In the genomic region with DNA sequence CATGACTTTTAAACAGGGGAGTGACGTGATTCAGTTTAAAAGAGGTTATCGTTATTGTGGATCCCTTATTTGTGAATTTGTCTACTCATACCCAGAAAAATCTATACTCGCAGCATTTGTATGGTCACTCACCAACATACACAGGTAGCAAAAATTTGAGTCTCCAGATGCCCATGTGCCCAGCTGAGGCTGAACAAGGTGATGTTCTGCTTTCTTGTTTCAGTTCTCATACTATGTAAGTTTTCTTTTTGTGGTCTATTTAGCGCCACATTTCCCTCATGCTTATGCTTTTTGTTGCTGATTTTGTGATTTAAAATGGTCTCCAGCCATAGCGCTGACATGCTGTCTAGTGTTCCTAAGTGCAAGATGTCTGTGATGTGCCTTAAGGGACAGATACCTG, we compare ENCODE assay signal across 27 cellular contexts.
"Had no signal": no experiment of that assay in that cellular context is flagged by ENCODE, and none has a peak within 500 bp of the region (broad histone marks: within the 10 kb centered on the region; RNA-seq: fewer than 3 reads in every experiment).

No MANE protein-coding gene starts in this region.

- FAIRE-seq: frontal cortex had no signal

- H3K4me3 ChIP-seq: ascending aorta, breast epithelium, cardiac muscle cell, colonic mucosa had no signal

- H3K9me3 ChIP-seq: ascending aorta, breast epithelium, colonic mucosa had no signal

- H3K4me1 Mint-ChIP-seq: activated CD4-positive, alpha-beta memory T cell treated with anti-CD3 and anti-CD28 coated beads, Interleukin-2, amount 10 ng/mL, durations not matched to agents 7 days and 5 days; activated CD4-positive, alpha-beta T cell treated with anti-CD3 and anti-CD28 coated beads for 36 hours; activated CD4-positive, alpha-beta T cell treated with anti-CD3 and anti-CD28 coated beads, Interleukin-2, amount 10 ng/mL, durations not matched to agents 24 days and 14 days; activated naive CD4-positive, alpha-beta T cell treated with anti-CD3 and anti-CD28 coated beads, Interleukin-2, amount 10 ng/mL, durations not matched to agents 7 days and 5 days; activated naive CD8-positive, alpha-beta T cell treated with anti-CD3 and anti-CD28 coated beads, Interleukin-2, amount 10 ng/mL, durations not matched to agents 7 days and 5 days had no signal

- H3K4me1 ChIP-seq: ascending aorta, breast epithelium, colonic mucosa had no signal

- H3K27ac ChIP-seq: ascending aorta, breast epithelium, cardiac muscle cell, colonic mucosa had no signal

- ATAC-seq: activated CD4-positive, alpha-beta T cell treated with anti-CD3 and anti-CD28 coated beads for 36 hours; activated naive CD4-positive, alpha-beta T cell treated with anti-CD3 and anti-CD28 coated beads, Interleukin-2, amount 50 U/mL, for 72 hours; activated T-cell treated with anti-CD3 and anti-CD28 coated beads, Interleukin-2, amount 50 U/mL, for 72 hours; esophagus mucosa had no signal

- H3K9me3 Mint-ChIP-seq: activated CD4-positive, alpha-beta T cell treated with anti-CD3 and anti-CD28 coated beads, Interleukin-2, amount 10 ng/mL, durations not matched to agents 24 days and 14 days; activated naive CD4-positive, alpha-beta T cell treated with anti-CD3 and anti-CD28 coated beads, Interleukin-2, amount 10 ng/mL, durations not matched to agents 7 days and 5 days; activated naive CD4-positive, alpha-beta T cell treated with anti-CD3 and anti-CD28 coated beads, Interleukin-2, amount 50 U/mL, for 72 hours; activated naive CD8-positive, alpha-beta T cell treated with anti-CD3 and anti-CD28 coated beads, Interleukin-2, amount 10 ng/mL, durations not matched to agents 7 days and 5 days; activated T-cell treated with anti-CD3 and anti-CD28 coated beads, Interleukin-2, amount 50 U/mL, for 24 hours; activated T-cell treated with anti-CD3 and anti-CD28 coated beads, Interleukin-2, amount 50 U/mL, for 72 hours; brain had no signal

- H3K27ac Mint-ChIP-seq: activated CD4-positive, alpha-beta memory T cell treated with anti-CD3 and anti-CD28 coated beads, Interleukin-2, amount 10 ng/mL, durations not matched to agents 7 days and 5 days; activated CD4-positive, alpha-beta T cell treated with anti-CD3 and anti-CD28 coated beads for 36 hours; activated CD4-positive, alpha-beta T cell treated with anti-CD3 and anti-CD28 coated beads, Interleukin-2, amount 10 ng/mL, durations not matched to agents 24 days and 14 days; activated naive CD4-positive, alpha-beta T cell treated with anti-CD3 and anti-CD28 coated beads, Interleukin-2, amount 10 ng/mL, durations not matched to agents 7 days and 5 days; activated naive CD4-positive, alpha-beta T cell treated with anti-CD3 and anti-CD28 coated beads, Interleukin-2, amount 50 U/mL, for 72 hours; activated naive CD8-positive, alpha-beta T cell treated with anti-CD3 and anti-CD28 coated beads, Interleukin-2, amount 10 ng/mL, durations not matched to agents 7 days and 5 days; activated T-cell treated with anti-CD3 and anti-CD28 coated beads, Interleukin-2, amount 50 U/mL, for 24 hours; activated T-cell treated with anti-CD3 and anti-CD28 coated beads, Interleukin-2, amount 50 U/mL, for 72 hours; brain had no signal

- H3K27me3 ChIP-seq: ascending aorta, breast epithelium, cardiac muscle cell, colonic mucosa had no signal

- H3K27me3 Mint-ChIP-seq: activated CD4-positive, alpha-beta memory T cell treated with anti-CD3 and anti-CD28 coated beads, Interleukin-2, amount 10 ng/mL, durations not matched to agents 7 days and 5 days; activated CD4-positive, alpha-beta T cell treated with anti-CD3 and anti-CD28 coated beads for 36 hours; activated CD4-positive, alpha-beta T cell treated with anti-CD3 and anti-CD28 coated beads, Interleukin-2, amount 10 ng/mL, durations not matched to agents 24 days and 14 days; activated naive CD4-positive, alpha-beta T cell treated with anti-CD3 and anti-CD28 coated beads, Interleukin-2, amount 10 ng/mL, durations not matched to agents 7 days and 5 days; activated naive CD8-positive, alpha-beta T cell treated with anti-CD3 and anti-CD28 coated beads, Interleukin-2, amount 10 ng/mL, durations not matched to agents 7 days and 5 days; activated T-cell treated with anti-CD3 and anti-CD28 coated beads, Interleukin-2, amount 50 U/mL, for 24 hours had no signal

- DNase-seq: activated CD4-positive, alpha-beta memory T cell treated with anti-CD3 and anti-CD28 coated beads, Interleukin-2, amount 10 ng/mL, durations not matched to agents 7 days and 5 days; activated CD4-positive, alpha-beta T cell treated with anti-CD3 and anti-CD28 coated beads for 36 hours; activated CD4-positive, alpha-beta T cell treated with anti-CD3 and anti-CD28 coated beads, Interleukin-2, amount 10 ng/mL, durations not matched to agents 24 days and 14 days; activated CD4-positive, CD25-positive, alpha-beta regulatory T cell; activated CD4-positive, CD25-positive, alpha-beta regulatory T cell treated with anti-CD3 and anti-CD28 coated beads, Interleukin-2, amount 50 U/mL, for 72 hours; activated CD8-positive, alpha-beta memory T cell treated with anti-CD3 and anti-CD28 coated beads, Interleukin-2, amount 50 U/mL, for 48 hours; activated gamma-delta T cell; activated naive CD4-positive, alpha-beta T cell; activated naive CD4-positive, alpha-beta T cell treated with anti-CD3 and anti-CD28 coated beads, Interleukin-2, amount 10 ng/mL, durations not matched to agents 7 days and 5 days; activated naive CD8-positive, alpha-beta T cell treated with anti-CD3 and anti-CD28 coated beads, Interleukin-2, amount 10 ng/mL, durations not matched to agents 7 days and 5 days; activated T-cell treated with anti-CD3 and anti-CD28 coated beads for 4 hours; activated T-cell treated with anti-CD3 and anti-CD28 coated beads, Interleukin-2, amount 50 U/mL, for 24 hours; activated T-cell treated with anti-CD3 and anti-CD28 coated beads, Interleukin-2, amount 50 U/mL, for 72 hours; central memory CD4-positive, alpha-beta T cell; cerebellar nuclear complex; colonic mucosa; effector CD8-positive, alpha-beta T cell; foreskin fibroblast; head of caudate nucleus; T-helper 2 cell had no signal

- H3K4me3 Mint-ChIP-seq: activated CD4-positive, alpha-beta memory T cell treated with anti-CD3 and anti-CD28 coated beads, Interleukin-2, amount 10 ng/mL, durations not matched to agents 7 days and 5 days; activated CD4-positive, alpha-beta T cell treated with anti-CD3 and anti-CD28 coated beads for 36 hours; activated CD4-positive, alpha-beta T cell treated with anti-CD3 and anti-CD28 coated beads, Interleukin-2, amount 10 ng/mL, durations not matched to agents 24 days and 14 days; activated naive CD4-positive, alpha-beta T cell treated with anti-CD3 and anti-CD28 coated beads, Interleukin-2, amount 10 ng/mL, durations not matched to agents 7 days and 5 days; activated naive CD8-positive, alpha-beta T cell treated with anti-CD3 and anti-CD28 coated beads, Interleukin-2, amount 10 ng/mL, durations not matched to agents 7 days and 5 days; activated T-cell treated with anti-CD3 and anti-CD28 coated beads, Interleukin-2, amount 50 U/mL, for 24 hours; activated T-cell treated with anti-CD3 and anti-CD28 coated beads, Interleukin-2, amount 50 U/mL, for 72 hours; brain had no signal

- H3K36me3 Mint-ChIP-seq: activated naive CD4-positive, alpha-beta T cell treated with anti-CD3 and anti-CD28 coated beads, Interleukin-2, amount 10 ng/mL, durations not matched to agents 7 days and 5 days; activated naive CD4-positive, alpha-beta T cell treated with anti-CD3 and anti-CD28 coated beads, Interleukin-2, amount 50 U/mL, for 72 hours; activated naive CD8-positive, alpha-beta T cell treated with anti-CD3 and anti-CD28 coated beads, Interleukin-2, amount 10 ng/mL, durations not matched to agents 7 days and 5 days; brain had no signal

- H3K36me3 ChIP-seq: ascending aorta, breast epithelium, cardiac muscle cell, colonic mucosa had no signal
